ENCODE assay signal across 7 cellular contexts in genomic region chr3:49173116-49173791, GRCh38. TPM values are rescaled to one million over a fixed set of nuclear protein-coding genes. Genes with fewer than 3 reads are reported as not detected.
A peak's percentile ranks its signal among the peaks of the same experiment; 100 is the strongest.
DNase-seq lines count a peak whose midpoint lies in the region; TF ChIP-seq lines count a peak whose summit lies in the region.
"Had no signal": no experiment of that assay in that cellular context is flagged by ENCODE, and none has a peak within 500 bp of the region (broad histone marks: within the 10 kb centered on the region; RNA-seq: fewer than 3 reads in every experiment).

No MANE protein-coding gene starts in this region.

- peaks cover 4 to 56% (median 40%) of the 10 kb centered on the region in 6 donors for H3K4me1 ChIP-seq in spleen

- intact Hi-C loops in spleen (cut with DNase I; ENCODE audit: low total_unique reads) = loop anchor here (5.0 kb wide), 1 partner anchor 104 kb away; the partner anchor contains the start of gene C3orf62

- H3K27me3 Mint-ChIP-seq in glutamatergic neuron (ENCODE audit: unreplicated experiment) = peaks cover 4% of the 10 kb centered on the region

- peak overlapping the region in 7 of 8 donors; percentile 74 to 87 (median 79) for H3K27ac ChIP-seq in spleen

- H3K36me3 ChIP-seq in spleen = peaks cover 0 to 27% (median 0%) of the 10 kb centered on the region in 6 donors

- no peak for TF ChIP-seq POLR2A in spleen (IDR thresholded peaks at IDR 0.05)

- peaks cover 17% of the 10 kb centered on the region for H3K4me1 Mint-ChIP-seq in glutamatergic neuron (ENCODE audit: low read depth, unreplicated experiment)

- DNase-seq in NCI-H345 (lab: John Stamatoyannopoulos, UW) (peak; percentile 48), glutamatergic neuron (peak; percentile 62), spleen (no peak), NCI-H1436 (lab: John Stamatoyannopoulos, UW) (no peak), inferior parietal cortex (ENCODE audit: extremely low spot score) (no peak), NCI-H510A treated with DMSO at 0.1 percent for 48 hours (lab: John Stamatoyannopoulos, UW) (no peak)
- DNase-seq: activated B cell treated with CpG ODN at 0.5 μM for 24 hours had no signal

- peak overlapping the region in 6 of 8 donors; percentile 48 to 88 (median 58) for H3K4me3 ChIP-seq in spleen

- H3K9me3 ChIP-seq in spleen = no peaks in the 10 kb centered on the region

- no peak for TF ChIP-seq CTCF in glutamatergic neuron (IDR thresholded peaks at IDR 0.05; ENCODE audit: partially characterized antibody, unreplicated experiment)
- no peak for TF ChIP-seq CTCF in spleen (IDR thresholded peaks at IDR 0.05 in 8 of 11, conservative IDR thresholded peaks at IDR 0.05 in 3 of 11)

- peak overlapping the region; percentile 89 for H3K4me3 Mint-ChIP-seq in glutamatergic neuron (ENCODE audit: unreplicated experiment)
- H3K4me3 Mint-ChIP-seq: activated B cell treated with CpG ODN at 0.5 μM for 24 hours had no signal

- H3K9me3 Mint-ChIP-seq in glutamatergic neuron (ENCODE audit: unreplicated experiment) = peaks cover 3% of the 10 kb centered on the region
- H3K9me3 Mint-ChIP-seq: activated B cell treated with CpG ODN at 0.5 μM for 24 hours had no signal

- H3K27ac Mint-ChIP-seq in glutamatergic neuron (ENCODE audit: unreplicated experiment) = peak overlapping the region; percentile 91
- H3K27ac Mint-ChIP-seq: activated B cell treated with CpG ODN at 0.5 μM for 24 hours had no signal

- H3K36me3 Mint-ChIP-seq in glutamatergic neuron (ENCODE audit: unreplicated experiment) = no peaks in the 10 kb centered on the region

- no peaks in the 10 kb centered on the region for H3K27me3 ChIP-seq in spleen (replicated peaks in 1 of 7)

- WGBS in spleen, 5 donors = 35 to 62% (median 46%) methylated on average over 3 of the region's 3 CpGs

RNA-seq across cellular contexts. Expression of gene KLHDC8B, which starts 1.9 kb away (rescaled TPM):
- total RNA-seq in glutamatergic neuron (ENCODE audit: unreplicated experiment) (36.3 TPM), spleen (10 to 100 TPM; 18.6 to 29.2 (median 21.9) TPM)
- polyA plus RNA-seq in spleen = 10 to 100 TPM; 10.5 to 21.3 (median 19.5) TPM

RNA-seq across cellular contexts. Expression of gene CCDC71, which starts 7.1 kb away (rescaled TPM):
- 22.1 TPM for total RNA-seq in glutamatergic neuron (ENCODE audit: unreplicated experiment)
- 10 to 100 TPM; 20.5 to 45.4 (median 28.8) TPM for total RNA-seq in spleen
- 10 to 100 TPM in 2 of 3 donors, 1 to 10 TPM in 1; 9.9 to 19.1 (median 16.3) TPM for polyA plus RNA-seq in spleen

RNA-seq across cellular contexts. Expression of gene LAMB2, which starts 40.4 kb away (rescaled TPM):
- total RNA-seq in glutamatergic neuron (ENCODE audit: unreplicated experiment) = 16.6 TPM
- total RNA-seq in spleen = 100 to 1,000 TPM; 168 to 331 (median 284) TPM
- polyA plus RNA-seq in spleen = 100 to 1,000 TPM in 2 of 3 donors, 10 to 100 TPM in 1; 97.7 to 376 (median 264) TPM
- total RNA-seq: activated B cell treated with CpG ODN at 0.5 μM for 24 hours had no signal

RNA-seq across cellular contexts. Expression of gene USP19, which starts 52.6 kb away (rescaled TPM):
- total RNA-seq in glutamatergic neuron (ENCODE audit: unreplicated experiment) (83.1 TPM), spleen (100 to 1,000 TPM in 2 of 7 donors, 10 to 100 TPM in 5; 59.5 to 108 (median 64.8) TPM)
- polyA plus RNA-seq in spleen = 10 to 100 TPM; 14.1 to 26.7 (median 17.2) TPM

Comparison
In these comparisons a context has a peak if more than half of its experiments do, and no peak if none do; other contexts are left out.
1. DNase-seq: peak in NCI-H345 (single experiment) and glutamatergic neuron (single experiment); none in spleen (single experiment), NCI-H1436 (single experiment), inferior parietal cortex (single experiment) and NCI-H510A treated with DMSO at 0.1 percent for 48 hours (single experiment).